1 cellular context compared by ENCODE assay signal in genomic region chr3:151769175-151769574, GRCh38.
TF ChIP-seq lines count a peak whose summit lies in the region.

No MANE protein-coding gene starts in this region.

TF ChIP-seq in HepG2, 621 proteins besides CTCF, POLR2A, EP300 and RAD21 (continued from another document):
- TF ChIP-seq ATF5 (CRISPR knock-in tag; IDR thresholded peaks at IDR 0.05; ENCODE audit: low read depth) (no peak), ZSCAN20 (CRISPR knock-in tag; IDR thresholded peaks at IDR 0.05; ENCODE audit: borderline replicate concordance) (no peak), SIX1 (CRISPR knock-in tag; IDR thresholded peaks at IDR 0.05; ENCODE audit: borderline replicate concordance) (no peak)
